Comparison of ENCODE assay signal across 19 cellular contexts in genomic region chr13:45811891-45812583, GRCh38. TPM values are rescaled to one million over a fixed set of nuclear protein-coding genes. Genes with fewer than 3 reads are reported as not detected.
DNase-seq lines count a peak whose midpoint lies in the region; ATAC-seq, FAIRE-seq and TF ChIP-seq lines count a peak whose summit lies in the region.
"Had no signal": no experiment of that assay in that cellular context is flagged by ENCODE, and none has a peak within 500 bp of the region (broad histone marks: within the 10 kb centered on the region; RNA-seq: fewer than 3 reads in every experiment).

No MANE protein-coding gene starts in this region.

- H3K27ac Mint-ChIP-seq in activated CD8-positive, alpha-beta T cell treated with anti-CD3 and anti-CD28 coated beads, Interleukin-2, amount 10 ng/mL, durations not matched to agents 7 days and 5 days, result no peak overlapping the region

- peaks cover 5% of the 10 kb centered on the region for H3K4me1 Mint-ChIP-seq in activated CD8-positive, alpha-beta T cell treated with anti-CD3 and anti-CD28 coated beads, Interleukin-2, amount 10 ng/mL, durations not matched to agents 7 days and 5 days (ENCODE audit: low read depth)
- H3K4me1 Mint-ChIP-seq: IgD-negative memory B cell had no signal

- TF ChIP-seq CTCF in left ventricle myocardium inferior (IDR thresholded peaks at IDR 0.05; ENCODE audit: borderline replicate concordance) (no peak), RWPE1 (conservative IDR thresholded peaks at IDR 0.05; ENCODE audit: low read depth) (no peak)

- H3K36me3 ChIP-seq in left ventricle myocardium inferior, result no peaks in the 10 kb centered on the region

- H3K9me3 ChIP-seq in left ventricle myocardium inferior (replicated peaks), result no peaks in the 10 kb centered on the region
- H3K9me3 ChIP-seq: Caco-2 had no signal

- no peak overlapping the region for H3K4me3 Mint-ChIP-seq in activated CD8-positive, alpha-beta T cell treated with anti-CD3 and anti-CD28 coated beads, Interleukin-2, amount 10 ng/mL, durations not matched to agents 7 days and 5 days
- H3K4me3 Mint-ChIP-seq: IgD-negative memory B cell had no signal

- POLR2A ChIA-PET in RWPE1 (lab: Yijun Ruan, JAX; ENCODE audit: low non-redundant PET), result no interaction called here
- POLR2A ChIA-PET in activated CD8-positive, alpha-beta T cell treated with anti-CD3 and anti-CD28 coated beads, Interleukin-2, amount 10 ng/mL, durations not matched to agents 7 days and 5 days (lab: Charles Lee), result no interaction called here

- H3K4me3 ChIP-seq in left ventricle myocardium inferior, result no peak overlapping the region
- H3K4me3 ChIP-seq: GM12878, GM23248 had no signal

- no peaks in the 10 kb centered on the region for H3K27me3 Mint-ChIP-seq in activated CD8-positive, alpha-beta T cell treated with anti-CD3 and anti-CD28 coated beads, Interleukin-2, amount 10 ng/mL, durations not matched to agents 7 days and 5 days (ENCODE audit: low read depth)

- ATAC-seq in Right ventricle myocardium superior (ENCODE audit: poor library complexity) (peak; percentile 28), HG02588 (IDR thresholded peaks at IDR 0.05; ENCODE audit: unreplicated experiment) (no peak)
- ATAC-seq in activated CD8-positive, alpha-beta T cell treated with anti-CD3 and anti-CD28 coated beads, Interleukin-2, amount 10 ng/mL, durations not matched to agents 7 days and 5 days, result no peak
- ATAC-seq: GM12878 had no signal

- H3K4me1 ChIP-seq in left ventricle myocardium inferior, result peaks cover 5% of the 10 kb centered on the region
- H3K4me1 ChIP-seq: Caco-2 had no signal

- H3K27me3 ChIP-seq in left ventricle myocardium inferior (ENCODE audit: low read depth), result no peaks in the 10 kb centered on the region

- CTCF ChIA-PET in RWPE1 (lab: Yijun Ruan, JAX), result interaction anchor here (0.7 kb wide), 1 partner anchor 39 kb away, joined by 3 read pairs; no protein-coding TSS in a partner anchor
- CTCF ChIA-PET in activated CD8-positive, alpha-beta T cell treated with anti-CD3 and anti-CD28 coated beads, Interleukin-2, amount 10 ng/mL, durations not matched to agents 7 days and 5 days (lab: Charles Lee), result no interaction called here

- no peaks in the 10 kb centered on the region for H3K36me3 Mint-ChIP-seq in activated CD8-positive, alpha-beta T cell treated with anti-CD3 and anti-CD28 coated beads, Interleukin-2, amount 10 ng/mL, durations not matched to agents 7 days and 5 days (ENCODE audit: low read depth)
- H3K36me3 Mint-ChIP-seq: IgD-negative memory B cell had no signal

- H3K27ac ChIP-seq in left ventricle myocardium inferior (replicated peaks), result no peak overlapping the region
- H3K27ac ChIP-seq in RWPE1, result peak overlapping the region; percentile 54
- no peak overlapping the region for H3K27ac ChIP-seq in epithelial cell of prostate
- H3K27ac ChIP-seq: C4-2B, GM23248 had no signal

- no peak for FAIRE-seq in urothelium cell line (lab: Jason Lieb, UNC)
- FAIRE-seq: A204.1, GM12878 had no signal

- intact Hi-C loops in Right ventricle myocardium superior (cut with DNase I) (no loop called here), left ventricle myocardium inferior (cut with micrococcal nuclease) (no loop called here)

- H3K9me3 Mint-ChIP-seq in activated CD8-positive, alpha-beta T cell treated with anti-CD3 and anti-CD28 coated beads, Interleukin-2, amount 10 ng/mL, durations not matched to agents 7 days and 5 days (ENCODE audit: insufficient read depth), result no peaks in the 10 kb centered on the region
- H3K9me3 Mint-ChIP-seq: IgD-negative memory B cell had no signal

- DNase-seq in Right ventricle myocardium superior (no peak), left ventricle myocardium inferior (no peak), RWPE1 (ENCODE audit: low spot score) (peak; percentile 75), epithelial cell of prostate (ENCODE audit: low read depth, low spot score) (peak; percentile 46), urothelium cell line (ENCODE audit: low spot score) (peak; percentile 37), RKO (ENCODE audit: low spot score) (no peak)
- no peak for DNase-seq in activated CD8-positive, alpha-beta T cell treated with anti-CD3 and anti-CD28 coated beads, Interleukin-2, amount 10 ng/mL, durations not matched to agents 7 days and 5 days
- DNase-seq: Caco-2, GM23248, NCI-H1436, NCI-H2081, NCI-H2227 treated with DMSO at 0.1 percent for 48 hours, NCI-H526 treated with DMSO at 0.1 percent for 48 hours had no signal

RNA-seq across cellular contexts. Expression of gene SIAH3, which starts 39.5 kb away (rescaled TPM):
- total RNA-seq in Right ventricle myocardium superior, result not detected
- total RNA-seq in left ventricle myocardium inferior, result not detected
- not detected for total RNA-seq in activated CD8-positive, alpha-beta T cell treated with anti-CD3 and anti-CD28 coated beads, Interleukin-2, amount 10 ng/mL, durations not matched to agents 7 days and 5 days
- total RNA-seq: Caco-2, G401, GM12878, GM23248 had no signal

Comparison
In these comparisons a context has a peak if more than half of its experiments do, and no peak if none do; other contexts are left out.
1. DNase-seq: peak in RWPE1 (single experiment), epithelial cell of prostate (single experiment) and urothelium cell line (single experiment); none in Right ventricle myocardium superior (single experiment), left ventricle myocardium inferior (single experiment), activated CD8-positive, alpha-beta T cell treated with anti-CD3 and anti-CD28 coated beads, Interleukin-2, amount 10 ng/mL, durations not matched to agents 7 days and 5 days (single experiment) and RKO (single experiment).